In genomic region chr17:48671697-48672171, GRCh38 we compare ENCODE assay signal across 9 cellular contexts. TPM values are rescaled to one million over a fixed set of nuclear protein-coding genes. Genes with fewer than 3 reads are reported as not detected.
DNase-seq lines count a peak whose midpoint lies in the region; ATAC-seq and TF ChIP-seq lines count a peak whose summit lies in the region.
"Had no signal": no experiment of that assay in that cellular context is flagged by ENCODE, and none has a peak within 500 bp of the region (broad histone marks: within the 10 kb centered on the region; RNA-seq: fewer than 3 reads in every experiment).

No MANE protein-coding gene starts in this region.

- peaks cover 48% of the 10 kb centered on the region for H3K27me3 Mint-ChIP-seq in CD4-positive, CD25-positive, alpha-beta regulatory T cell
- H3K27me3 Mint-ChIP-seq in natural killer cell treated with Interleukin-12 subunit alpha and Interleukin-12 subunit beta and Interleukin-15 and Interleukin-18, amount 100 ng/mL, for 72 hours: peaks cover 0 to 24% of the 10 kb centered on the region in 2 donors
- H3K27me3 Mint-ChIP-seq in stimulated activated memory B cell treated with anti-CD40 and anti-IgM and Interleukin-4, amounts not matched to agents 10 μg/mL and 1 μg/mL and 100 μg/mL, for 72 hours: peaks cover 49% of the 10 kb centered on the region

- no peaks in the 10 kb centered on the region for H3K9me3 ChIP-seq in CD4-positive, CD25-positive, alpha-beta regulatory T cell (ENCODE audit: control insufficient read depth in 2 of 2, low read length in 2 of 2)
- H3K9me3 ChIP-seq in PC-3 (ENCODE audit: low read length): no peaks in the 10 kb centered on the region

- peak; percentile 50 to 74 for ATAC-seq in CD4-positive, CD25-positive, alpha-beta regulatory T cell (ENCODE audit: low read depth in 2 of 2)
- peak; percentile 72 for ATAC-seq in PC-3
- peak; percentile 60 to 77 for ATAC-seq in natural killer cell treated with Interleukin-12 subunit alpha and Interleukin-12 subunit beta and Interleukin-15 and Interleukin-18, amount 100 ng/mL, for 72 hours
- no peak for ATAC-seq in stimulated activated memory B cell treated with anti-CD40 and anti-IgM and Interleukin-4, amounts not matched to agents 10 μg/mL and 1 μg/mL and 100 μg/mL, for 72 hours
- ATAC-seq in HG02884 (IDR thresholded peaks at IDR 0.05; ENCODE audit: unreplicated experiment): no peak

- TF ChIP-seq CTCF in PC-3 (conservative IDR thresholded peaks at IDR 0.05; ENCODE audit: low read depth, low read length) (peak; percentile 96), fibroblast of the aortic adventitia (IDR thresholded peaks at IDR 0.05; ENCODE audit: insufficient read depth, low read length) (peak; percentile 91)

- peak; percentile 48 to 62 (median 60) for DNase-seq in CD4-positive, CD25-positive, alpha-beta regulatory T cell
- DNase-seq in HS-5 (ENCODE audit: low read depth) (peak; percentile 52), PC-3 (peak; percentile 95), activated T-helper 1 cell treated with Interleukin-2 at 50 U/mL for 16 hours (ENCODE audit: low read depth) (peak; percentile 55), fibroblast of the aortic adventitia (ENCODE audit: low read depth) (peak; percentile 83)
- peak; percentile 79 for DNase-seq in natural killer cell treated with Interleukin-12 subunit alpha and Interleukin-12 subunit beta and Interleukin-15 and Interleukin-18, amount 100 ng/mL, for 72 hours (ENCODE audit: low spot score)

- H3K27ac ChIP-seq in CD4-positive, CD25-positive, alpha-beta regulatory T cell (ENCODE audit: insufficient read depth, low read length, poor library complexity, severe bottlenecking): no peak overlapping the region
- H3K27ac ChIP-seq in PC-3 (ENCODE audit: low read length): no peak overlapping the region

- no peaks in the 10 kb centered on the region for H3F3A ChIP-seq in PC-3 (ENCODE audit: low read length, unreplicated experiment)

- H3K9ac ChIP-seq in PC-3 (ENCODE audit: low read length): peak overlapping the region; percentile 33; the same call in 1 of the 2 replicates

- H3K4me3 Mint-ChIP-seq in CD4-positive, CD25-positive, alpha-beta regulatory T cell: peak overlapping the region in 2 of 4 donors; percentile 9 to 52
- H3K4me3 Mint-ChIP-seq in natural killer cell treated with Interleukin-12 subunit alpha and Interleukin-12 subunit beta and Interleukin-15 and Interleukin-18, amount 100 ng/mL, for 72 hours: peak overlapping the region; percentile 47
- peak overlapping the region; percentile 34 for H3K4me3 Mint-ChIP-seq in stimulated activated memory B cell treated with anti-CD40 and anti-IgM and Interleukin-4, amounts not matched to agents 10 μg/mL and 1 μg/mL and 100 μg/mL, for 72 hours

- no peaks in the 10 kb centered on the region for H4K20me1 ChIP-seq in PC-3 (ENCODE audit: low read length)

- H3K9me3 Mint-ChIP-seq in CD4-positive, CD25-positive, alpha-beta regulatory T cell: no peaks in the 10 kb centered on the region
- no peaks in the 10 kb centered on the region for H3K9me3 Mint-ChIP-seq in natural killer cell treated with Interleukin-12 subunit alpha and Interleukin-12 subunit beta and Interleukin-15 and Interleukin-18, amount 100 ng/mL, for 72 hours
- no peaks in the 10 kb centered on the region for H3K9me3 Mint-ChIP-seq in stimulated activated memory B cell treated with anti-CD40 and anti-IgM and Interleukin-4, amounts not matched to agents 10 μg/mL and 1 μg/mL and 100 μg/mL, for 72 hours

- peaks cover 20% of the 10 kb centered on the region for H3K27me3 ChIP-seq in CD4-positive, CD25-positive, alpha-beta regulatory T cell (ENCODE audit: control insufficient read depth, insufficient read depth, low read length)
- H3K27me3 ChIP-seq in PC-3 (ENCODE audit: low read length): no peaks in the 10 kb centered on the region

- intact Hi-C loops in PC-3 (cut with micrococcal nuclease): loop anchor here (1.0 to 5.0 kb wide), 4 partner anchors 120 to 361 kb away; no protein-coding TSS in a partner anchor

- H3K27ac Mint-ChIP-seq in CD4-positive, CD25-positive, alpha-beta regulatory T cell: no peak overlapping the region
- H3K27ac Mint-ChIP-seq in natural killer cell treated with Interleukin-12 subunit alpha and Interleukin-12 subunit beta and Interleukin-15 and Interleukin-18, amount 100 ng/mL, for 72 hours: no peak overlapping the region
- H3K27ac Mint-ChIP-seq in stimulated activated memory B cell treated with anti-CD40 and anti-IgM and Interleukin-4, amounts not matched to agents 10 μg/mL and 1 μg/mL and 100 μg/mL, for 72 hours: no peak overlapping the region

- POLR2A ChIA-PET in PC-3 (lab: Charles Lee; ENCODE audit: unreplicated experiment): interaction anchor here (0.6 to 1.0 kb wide), 5 partner anchors 45 to 1009 kb away, joined by 3 to 6 read pairs (median 3); no protein-coding TSS in a partner anchor

- BruUV-seq in PC-3 (replicated peaks; lab: Mats Ljungman, UMichigan): no TSS peak

- peak overlapping the region; percentile 77 for H3K4me2 ChIP-seq in PC-3 (ENCODE audit: low read length)

- CTCF ChIA-PET in PC-3 (lab: Charles Lee): interaction anchor here (0.5 to 1.4 kb wide), 23 partner anchors 33 to 839 kb away, joined by 3 to 27 read pairs (median 4); partner anchors contain the start of genes HOXB13, PRAC1 and PRAC2

- no peaks in the 10 kb centered on the region for H3K79me2 ChIP-seq in PC-3 (ENCODE audit: low read length)

- no peaks in the 10 kb centered on the region for H3K36me3 ChIP-seq in CD4-positive, CD25-positive, alpha-beta regulatory T cell (ENCODE audit: control insufficient read depth, insufficient read depth, low read length)
- H3K36me3 ChIP-seq in PC-3 (ENCODE audit: low read depth, low read length): no peaks in the 10 kb centered on the region

- H3K4me3 ChIP-seq in CD4-positive, CD25-positive, alpha-beta regulatory T cell (ENCODE audit: low read depth, low read length): peak overlapping the region; percentile 43
- H3K4me3 ChIP-seq in PC-3 (ENCODE audit: low read length): peak overlapping the region; percentile 64
- peak overlapping the region; percentile 60 for H3K4me3 ChIP-seq in fibroblast of the aortic adventitia (ENCODE audit: low read depth, low read length)

- H3K36me3 Mint-ChIP-seq in CD4-positive, CD25-positive, alpha-beta regulatory T cell: no peaks in the 10 kb centered on the region
- H3K36me3 Mint-ChIP-seq in natural killer cell treated with Interleukin-12 subunit alpha and Interleukin-12 subunit beta and Interleukin-15 and Interleukin-18, amount 100 ng/mL, for 72 hours: no peaks in the 10 kb centered on the region
- H3K36me3 Mint-ChIP-seq in stimulated activated memory B cell treated with anti-CD40 and anti-IgM and Interleukin-4, amounts not matched to agents 10 μg/mL and 1 μg/mL and 100 μg/mL, for 72 hours: no peaks in the 10 kb centered on the region

- H2AFZ ChIP-seq in PC-3 (ENCODE audit: low read length): peak overlapping the region; percentile 89

- no peaks in the 10 kb centered on the region for H3K9me2 ChIP-seq in PC-3 (replicated peaks; ENCODE audit: low read length)

- peaks cover 0 to 6% (median 2%) of the 10 kb centered on the region in 4 donors for H3K4me1 Mint-ChIP-seq in CD4-positive, CD25-positive, alpha-beta regulatory T cell
- H3K4me1 Mint-ChIP-seq in natural killer cell treated with Interleukin-12 subunit alpha and Interleukin-12 subunit beta and Interleukin-15 and Interleukin-18, amount 100 ng/mL, for 72 hours (ENCODE audit: low read depth in 2 of 2): peaks cover 3 to 6% of the 10 kb centered on the region in 2 donors
- no peaks in the 10 kb centered on the region for H3K4me1 Mint-ChIP-seq in stimulated activated memory B cell treated with anti-CD40 and anti-IgM and Interleukin-4, amounts not matched to agents 10 μg/mL and 1 μg/mL and 100 μg/mL, for 72 hours

- peaks cover 7% of the 10 kb centered on the region for H3K4me1 ChIP-seq in CD4-positive, CD25-positive, alpha-beta regulatory T cell (ENCODE audit: control insufficient read depth, insufficient read depth, low read length, poor library complexity, severe bottlenecking)
- H3K4me1 ChIP-seq in PC-3 (ENCODE audit: insufficient read depth, low read length): peaks cover 5% of the 10 kb centered on the region; the same call in 1 of the 2 replicates

RNA-seq across cellular contexts. Expression of gene HOXB9, which starts 45.6 kb away (rescaled TPM):
- total RNA-seq in CD4-positive, CD25-positive, alpha-beta regulatory T cell: 0.25 TPM
- polyA plus RNA-seq in CD4-positive, CD25-positive, alpha-beta regulatory T cell: not detected
- total RNA-seq in PC-3 (2014; rRNA removed): 7.0 and 8.3 TPM in 2 replicates
- not detected in 2 replicates for total RNA-seq in fibroblast of the aortic adventitia (ENCODE audit: low replicate concordance)
- 1 to 10 TPM in 1 of 2 donors, under 1 TPM in 1; 0.78 to 2.7 TPM for total RNA-seq in natural killer cell treated with Interleukin-12 subunit alpha and Interleukin-12 subunit beta and Interleukin-15 and Interleukin-18, amount 100 ng/mL, for 72 hours

RNA-seq across cellular contexts. Expression of gene PRAC1, which starts 50.6 kb away (rescaled TPM):
- total RNA-seq in CD4-positive, CD25-positive, alpha-beta regulatory T cell: not detected
- polyA plus RNA-seq in CD4-positive, CD25-positive, alpha-beta regulatory T cell: not detected
- total RNA-seq in PC-3 (2014; rRNA removed): 33.5 and 44.4 TPM in 2 replicates
- total RNA-seq in fibroblast of the aortic adventitia (ENCODE audit: low replicate concordance): not detected in 2 replicates
- not detected for total RNA-seq in natural killer cell treated with Interleukin-12 subunit alpha and Interleukin-12 subunit beta and Interleukin-15 and Interleukin-18, amount 100 ng/mL, for 72 hours
- polyA plus RNA-seq: adipose tissue had no signal

RNA-seq across cellular contexts. Expression of gene PRAC2, which starts 51.3 kb away (rescaled TPM):
- not detected for total RNA-seq in CD4-positive, CD25-positive, alpha-beta regulatory T cell
- not detected for polyA plus RNA-seq in CD4-positive, CD25-positive, alpha-beta regulatory T cell
- total RNA-seq in PC-3 (2014; rRNA removed) (44.1 and 51.4 TPM in 2 replicates), fibroblast of the aortic adventitia (ENCODE audit: low replicate concordance) (not detected in 2 replicates)
- total RNA-seq in natural killer cell treated with Interleukin-12 subunit alpha and Interleukin-12 subunit beta and Interleukin-15 and Interleukin-18, amount 100 ng/mL, for 72 hours: not detected
- polyA plus RNA-seq: adipose tissue had no signal

RNA-seq across cellular contexts. Expression of gene HOXB8, which starts 56.6 kb away (rescaled TPM):
- total RNA-seq in CD4-positive, CD25-positive, alpha-beta regulatory T cell: not detected
- not detected for polyA plus RNA-seq in CD4-positive, CD25-positive, alpha-beta regulatory T cell
- total RNA-seq in PC-3 (2014; rRNA removed): not detected in 2 replicates
- 0.09 TPM in 1 of 2 replicates, not detected in the other for total RNA-seq in fibroblast of the aortic adventitia (ENCODE audit: low replicate concordance)
- not detected for total RNA-seq in natural killer cell treated with Interleukin-12 subunit alpha and Interleukin-12 subunit beta and Interleukin-15 and Interleukin-18, amount 100 ng/mL, for 72 hours

RNA-seq across cellular contexts. Expression of gene HOXB13, which starts 56.8 kb away (rescaled TPM):
- total RNA-seq in CD4-positive, CD25-positive, alpha-beta regulatory T cell: not detected
- polyA plus RNA-seq in CD4-positive, CD25-positive, alpha-beta regulatory T cell: not detected
- total RNA-seq in PC-3 (2014; rRNA removed) (80.8 and 96.5 TPM in 2 replicates), fibroblast of the aortic adventitia (ENCODE audit: low replicate concordance) (not detected in 2 replicates)
- not detected for total RNA-seq in natural killer cell treated with Interleukin-12 subunit alpha and Interleukin-12 subunit beta and Interleukin-15 and Interleukin-18, amount 100 ng/mL, for 72 hours
- polyA plus RNA-seq: adipose tissue had no signal

Comparison
In these comparisons a context has a peak if more than half of its experiments do, and no peak if none do; other contexts are left out.
1. ATAC-seq: peak in CD4-positive, CD25-positive, alpha-beta regulatory T cell (2 of 2), PC-3 (single experiment) and natural killer cell treated with Interleukin-12 subunit alpha and Interleukin-12 subunit beta and Interleukin-15 and Interleukin-18, amount 100 ng/mL, for 72 hours (2 of 2); none in stimulated activated memory B cell treated with anti-CD40 and anti-IgM and Interleukin-4, amounts not matched to agents 10 μg/mL and 1 μg/mL and 100 μg/mL, for 72 hours (single experiment) and HG02884 (single experiment).
2. RNA of gene PRAC1, which starts 50.6 kb away (total RNA-seq): 33.5 to 44.4 TPM in PC-3; not detected in CD4-positive, CD25-positive, alpha-beta regulatory T cell (single experiment), not detected in fibroblast of the aortic adventitia and not detected in natural killer cell treated with Interleukin-12 subunit alpha and Interleukin-12 subunit beta and Interleukin-15 and Interleukin-18, amount 100 ng/mL, for 72 hours; every median in the first group is over 10 times any median in the second.
3. RNA of gene PRAC2, which starts 51.3 kb away (total RNA-seq): 44.1 to 51.4 TPM in PC-3; not detected in CD4-positive, CD25-positive, alpha-beta regulatory T cell (single experiment), not detected in fibroblast of the aortic adventitia and not detected in natural killer cell treated with Interleukin-12 subunit alpha and Interleukin-12 subunit beta and Interleukin-15 and Interleukin-18, amount 100 ng/mL, for 72 hours; every median in the first group is over 10 times any median in the second.
4. Peak in every context shown above with its lines, with median percentiles within 50 percentile points of each other: DNase-seq and H3K4me3 ChIP-seq.